18 cellular contexts compared by ENCODE assay signal in genomic region chr6:139549561-139550070, GRCh38.
DNase-seq lines count a peak whose midpoint lies in the region; ATAC-seq and TF ChIP-seq lines count a peak whose summit lies in the region.
"Had no signal": no experiment of that assay in that cellular context is flagged by ENCODE, and none has a peak within 500 bp of the region (broad histone marks: within the 10 kb centered on the region; RNA-seq: fewer than 3 reads in every experiment).

No MANE protein-coding gene starts in this region.

- CTCF ChIA-PET in mammary epithelial cell (lab: Charles Lee; ENCODE audit: low non-redundant PET) = no interaction called here
- CTCF ChIA-PET in RWPE1 (lab: Yijun Ruan, JAX) = interaction anchor here (0.5 kb wide), 1 partner anchor 806 kb away, joined by 4 read pairs; no protein-coding TSS in a partner anchor

- H3K4me2 ChIP-seq in mammary epithelial cell (ENCODE audit: insufficient read depth, low read depth, low read length) (no peak overlapping the region), osteoblast (ENCODE audit: insufficient read depth, low read length) (no peak overlapping the region)
- H3K4me2 ChIP-seq: BLaER1 treated with 17β-estradiol and CSF1 and Interleukin-3, amounts not matched to agents 10 nM and 100 nM had no signal

- no peaks in the 10 kb centered on the region for H3K36me3 ChIP-seq in mammary epithelial cell (ENCODE audit: insufficient read depth, low read length)
- H3K36me3 ChIP-seq in breast epithelium = no peaks in the 10 kb centered on the region
- no peaks in the 10 kb centered on the region for H3K36me3 ChIP-seq in gastrocnemius medialis
- H3K36me3 ChIP-seq in osteoblast (ENCODE audit: insufficient read depth, low read length) = no peaks in the 10 kb centered on the region
- H3K36me3 ChIP-seq: BLaER1 treated with 17β-estradiol and CSF1 and Interleukin-3, amounts not matched to agents 10 nM and 100 nM; HAP-1; SJCRH30 had no signal

- H3K4me1 ChIP-seq in mammary epithelial cell (ENCODE audit: insufficient read depth, low read length) (no peaks in the 10 kb centered on the region), breast epithelium (no peaks in the 10 kb centered on the region), gastrocnemius medialis (peaks cover 3 to 17% of the 10 kb centered on the region in 2 donors), osteoblast (ENCODE audit: insufficient read depth, low read length) (peaks cover 33% of the 10 kb centered on the region)
- H3K4me1 ChIP-seq: SJCRH30 had no signal

- H3K27me3 ChIP-seq in mammary epithelial cell (ENCODE audit: insufficient read depth, low read length) = no peaks in the 10 kb centered on the region
- H3K27me3 ChIP-seq in breast epithelium = no peaks in the 10 kb centered on the region
- H3K27me3 ChIP-seq in gastrocnemius medialis = no peaks in the 10 kb centered on the region
- H3K27me3 ChIP-seq in osteoblast (ENCODE audit: insufficient read depth, low read length) = no peaks in the 10 kb centered on the region
- H3K27me3 ChIP-seq: BLaER1 treated with 17β-estradiol and CSF1 and Interleukin-3, amounts not matched to agents 10 nM and 100 nM; SJCRH30 had no signal

- no peaks in the 10 kb centered on the region for H3K9me3 ChIP-seq in mammary epithelial cell (replicated peaks; ENCODE audit: insufficient read depth, low read length)
- no peaks in the 10 kb centered on the region for H3K9me3 ChIP-seq in breast epithelium
- H3K9me3 ChIP-seq in gastrocnemius medialis = no peaks in the 10 kb centered on the region
- no peaks in the 10 kb centered on the region for H3K9me3 ChIP-seq in osteoblast (ENCODE audit: low read depth, low read length)
- H3K9me3 ChIP-seq: BLaER1 treated with 17β-estradiol and CSF1 and Interleukin-3, amounts not matched to agents 10 nM and 100 nM; SJCRH30 had no signal

- no peak overlapping the region for H2AFZ ChIP-seq in mammary epithelial cell (ENCODE audit: low read depth, low read length)
- no peak overlapping the region for H2AFZ ChIP-seq in osteoblast (ENCODE audit: low read length)

- no peak overlapping the region for H3K27ac ChIP-seq in mammary epithelial cell (ENCODE audit: insufficient read depth, low read depth, low read length)
- H3K27ac ChIP-seq in breast epithelium = no peak overlapping the region
- no peak overlapping the region for H3K27ac ChIP-seq in RWPE1
- peak overlapping the region in 3 of 4 donors; percentile 26 to 47 (median 27) for H3K27ac ChIP-seq in gastrocnemius medialis
- no peak overlapping the region for H3K27ac ChIP-seq in osteoblast (ENCODE audit: low read depth, low read length)
- H3K27ac ChIP-seq: 22Rv1; BLaER1 treated with 17β-estradiol and CSF1 and Interleukin-3, amounts not matched to agents 10 nM and 100 nM; SJCRH30 had no signal

- WGBS in mammary epithelial cell (ENCODE audit: low coverage, missing lambda C conversion rate) = 43% methylated on average over 5 of the region's 5 CpGs

- no TSS peak for BruUV-seq in mammary epithelial cell (replicated peaks; lab: Mats Ljungman, UMichigan)

- in situ Hi-C loops in mammary epithelial cell (cut with MboI; ENCODE audit: low sequenced_read_pairs in 2 of 2) = no loop called here
- in situ Hi-C loops in gastrocnemius medialis (cut with MboI; ENCODE audit: low sequenced_read_pairs in 4 of 4) = no loop called here

- intact Hi-C loops in mammary epithelial cell (cut with micrococcal nuclease) = no loop called here
- intact Hi-C loops in breast epithelium (cut with DNase I; ENCODE audit: low total_unique reads) = no loop called here
- intact Hi-C loops in gastrocnemius medialis (cut with DNase I; ENCODE audit: low total_unique reads) = no loop called here

- H3K79me2 ChIP-seq in mammary epithelial cell (ENCODE audit: insufficient read depth, low read length) (no peaks in the 10 kb centered on the region), osteoblast (ENCODE audit: insufficient read depth, low read length) (no peaks in the 10 kb centered on the region)

- TF ChIP-seq POLR2A in breast epithelium (IDR thresholded peaks at IDR 0.05) = no peak
- TF ChIP-seq POLR2A in gastrocnemius medialis (IDR thresholded peaks at IDR 0.05) = no peak

- TF ChIP-seq CTCF in mammary epithelial cell (conservative IDR thresholded peaks at IDR 0.05 in 1 of 2, IDR thresholded peaks at IDR 0.05 in 1 of 2; ENCODE audit: extremely low read depth in 1 of 2, insufficient read depth in 1 of 2, low read depth in 1 of 2, low read length in 2 of 2) (no peak), breast epithelium (IDR thresholded peaks at IDR 0.05) (no peak), RWPE1 (conservative IDR thresholded peaks at IDR 0.05; ENCODE audit: low read depth) (no peak), fibroblast of mammary gland (conservative IDR thresholded peaks at IDR 0.05; ENCODE audit: control insufficient read depth, insufficient read depth, low read depth, low read length) (no peak), gastrocnemius medialis (IDR thresholded peaks at IDR 0.05 in 4 of 5, conservative IDR thresholded peaks at IDR 0.05 in 1 of 5) (no peak), osteoblast (IDR thresholded peaks at IDR 0.05; ENCODE audit: extremely low read depth, low read depth, low read length) (no peak)

- no peak overlapping the region for H3K9ac ChIP-seq in mammary epithelial cell (ENCODE audit: insufficient read depth, low read length)
- H3K9ac ChIP-seq: BLaER1 treated with 17β-estradiol and CSF1 and Interleukin-3, amounts not matched to agents 10 nM and 100 nM had no signal

- DNase-seq in mammary epithelial cell (peak; percentile 46), breast epithelium (ENCODE audit: low spot score in 2 of 2) (no peak), RWPE1 (ENCODE audit: low spot score) (peak; percentile 59), fibroblast of mammary gland (ENCODE audit: low read depth) (peak; percentile 51), gastrocnemius medialis (peak; percentile 17 to 27), osteoblast (ENCODE audit: insufficient read length, low spot score, missing footprints) (no peak), GOT3 (lab: John Stamatoyannopoulos, UW) (no peak)
- DNase-seq: DMS153, IMR-90, NCI-H1436 treated with DMSO at 0.1 percent for 48 hours, NCI-H2107, NCI-H446, NCI-H82, SJCRH30 had no signal

- H4K20me1 ChIP-seq in mammary epithelial cell (ENCODE audit: insufficient read depth, low read length) (no peaks in the 10 kb centered on the region), osteoblast (ENCODE audit: insufficient read depth, low read length) (no peaks in the 10 kb centered on the region)
- H4K20me1 ChIP-seq: BLaER1 treated with 17β-estradiol and CSF1 and Interleukin-3, amounts not matched to agents 10 nM and 100 nM had no signal

- dilution Hi-C loops in mammary epithelial cell (cut with HindIII; ENCODE audit: low sequenced_read_pairs) = loop anchor here (5.0 kb wide), 1 partner anchor 53 kb away; no protein-coding TSS in a partner anchor

- POLR2A ChIA-PET in RWPE1 (lab: Yijun Ruan, JAX; ENCODE audit: low non-redundant PET) = no interaction called here

- H3K4me3 ChIP-seq in mammary epithelial cell (replicated peaks in 1 of 3; ENCODE audit: insufficient read depth in 1 of 3, low read depth in 2 of 3, low read length in 3 of 3) (no peak overlapping the region), breast epithelium (no peak overlapping the region), fibroblast of mammary gland (ENCODE audit: control insufficient read depth, low read depth, low read length) (no peak overlapping the region), gastrocnemius medialis (no peak overlapping the region), osteoblast (ENCODE audit: insufficient read depth, low read length) (no peak overlapping the region)
- H3K4me3 ChIP-seq: BLaER1 treated with 17β-estradiol and CSF1 and Interleukin-3, amounts not matched to agents 10 nM and 100 nM; HAP-1; SJCRH30 had no signal

- peak; percentile 86 to 92 for ATAC-seq in gastrocnemius medialis
- no peak for ATAC-seq in GM21367 (IDR thresholded peaks at IDR 0.05; ENCODE audit: unreplicated experiment)

Comparison
In these comparisons a context has a peak if more than half of its experiments do, and no peak if none do; other contexts are left out.
1. DNase-seq: peak in mammary epithelial cell (single experiment), RWPE1 (single experiment), fibroblast of mammary gland (single experiment) and gastrocnemius medialis (2 of 2); none in breast epithelium (0 of 2), osteoblast (single experiment) and GOT3 (single experiment).
2. H3K27ac ChIP-seq: peak in gastrocnemius medialis (3 of 4); none in mammary epithelial cell (single experiment), breast epithelium (0 of 2), RWPE1 (single experiment) and osteoblast (single experiment).